16 cellular contexts compared by ENCODE assay signal in genomic region chr14:59677771-59678211, GRCh38.
DNase-seq lines count a peak whose midpoint lies in the region; ATAC-seq and TF ChIP-seq lines count a peak whose summit lies in the region.
"Had no signal": no experiment of that assay in that cellular context is flagged by ENCODE, and none has a peak within 500 bp of the region (broad histone marks: within the 10 kb centered on the region; RNA-seq: fewer than 3 reads in every experiment).

No MANE protein-coding gene starts in this region.

- no peaks in the 10 kb centered on the region for H3K9me3 ChIP-seq in adipocyte (ENCODE audit: control insufficient read depth, low read length)

- DNase-seq in BJ (ENCODE audit: low read depth) (peak; percentile 57), adipocyte (ENCODE audit: low read depth) (peak; percentile 55), fibroblast of the aortic adventitia (ENCODE audit: low read depth) (peak; percentile 70), sciatic nerve (ENCODE audit: low spot score) (no peak), NCI-H510A (lab: John Stamatoyannopoulos, UW) (no peak), NOMO-1 treated with dmso at 0.1 percent for 144 hours (lab: John Stamatoyannopoulos, UW; ENCODE audit: unreplicated experiment) (no peak), NCI-H2196 (lab: John Stamatoyannopoulos, UW; ENCODE audit: unreplicated experiment) (no peak)
- DNase-seq: ACHN; COR-L47; cortex of kidney; NCI-H187 treated with DMSO at 0.1 percent for 48 hours; NCI-H510A treated with DMSO at 0.1 percent for 48 hours; SHP77; stimulated activated naive CD8-positive, alpha-beta T cell treated with anti-CD3 and anti-CD28 coated beads, Interleukin-15, Interleukin-2, amounts not matched to agents 100 U/mL and 50 U/mL, for 24 hours; T-helper 2 cell had no signal

- no peak overlapping the region for H3K9ac ChIP-seq in adipocyte (ENCODE audit: low read length)

- H3K4me3 ChIP-seq in BJ (ENCODE audit: low read depth, low read length) (no peak overlapping the region), adipocyte (ENCODE audit: low read length) (no peak overlapping the region), fibroblast of the aortic adventitia (ENCODE audit: low read depth, low read length) (no peak overlapping the region)

- TF ChIP-seq CTCF in BJ (IDR thresholded peaks at IDR 0.05; ENCODE audit: insufficient read depth, low read depth, low read length) (no peak), fibroblast of the aortic adventitia (IDR thresholded peaks at IDR 0.05; ENCODE audit: insufficient read depth, low read length) (no peak)

- H3K27me3 ChIP-seq in BJ (ENCODE audit: control insufficient read depth, insufficient read depth, low read length) (0 out of 2 replicates have a peak, but pooled peaks cover 1% of the 10 kb centered on the region), adipocyte (replicated peaks; ENCODE audit: control insufficient read depth, insufficient read depth, low read length) (peaks cover 2% of the 10 kb centered on the region)

- CTCF ChIA-PET in BJ (lab: Yijun Ruan, JAX): interaction anchor here (3.3 kb wide), 1 partner anchor 10 kb away, joined by 11 read pairs; no protein-coding TSS in a partner anchor

- POLR2A ChIA-PET in BJ (lab: Charles Lee): no interaction called here

- ATAC-seq in sciatic nerve (peak; percentile 51), HG03354 (IDR thresholded peaks at IDR 0.05; ENCODE audit: poor library complexity, severe bottlenecking, unreplicated experiment) (no peak)
- ATAC-seq: stimulated activated naive CD8-positive, alpha-beta T cell treated with anti-CD3 and anti-CD28 coated beads, Interleukin-15, Interleukin-2, amounts not matched to agents 100 U/mL and 50 U/mL, for 24 hours had no signal

- intact Hi-C loops in sciatic nerve (cut with DNase I): no loop called here

- H3K36me3 ChIP-seq in BJ (ENCODE audit: control insufficient read depth, insufficient read depth, low read length) (no peaks in the 10 kb centered on the region), adipocyte (ENCODE audit: control insufficient read depth, insufficient read depth, low read length, severe bottlenecking) (no peaks in the 10 kb centered on the region)

- peaks cover 28% of the 10 kb centered on the region for H3K4me1 ChIP-seq in adipocyte (ENCODE audit: control insufficient read depth, insufficient read depth, low read length)

Comparison
In these comparisons a context has a peak if more than half of its experiments do, and no peak if none do; other contexts are left out.
1. DNase-seq: peak in BJ (single experiment), adipocyte (single experiment) and fibroblast of the aortic adventitia (single experiment); none in sciatic nerve (single experiment), NCI-H510A (single experiment), NOMO-1 treated with dmso at 0.1 percent for 144 hours (single experiment) and NCI-H2196 (single experiment).